In the genomic region with DNA sequence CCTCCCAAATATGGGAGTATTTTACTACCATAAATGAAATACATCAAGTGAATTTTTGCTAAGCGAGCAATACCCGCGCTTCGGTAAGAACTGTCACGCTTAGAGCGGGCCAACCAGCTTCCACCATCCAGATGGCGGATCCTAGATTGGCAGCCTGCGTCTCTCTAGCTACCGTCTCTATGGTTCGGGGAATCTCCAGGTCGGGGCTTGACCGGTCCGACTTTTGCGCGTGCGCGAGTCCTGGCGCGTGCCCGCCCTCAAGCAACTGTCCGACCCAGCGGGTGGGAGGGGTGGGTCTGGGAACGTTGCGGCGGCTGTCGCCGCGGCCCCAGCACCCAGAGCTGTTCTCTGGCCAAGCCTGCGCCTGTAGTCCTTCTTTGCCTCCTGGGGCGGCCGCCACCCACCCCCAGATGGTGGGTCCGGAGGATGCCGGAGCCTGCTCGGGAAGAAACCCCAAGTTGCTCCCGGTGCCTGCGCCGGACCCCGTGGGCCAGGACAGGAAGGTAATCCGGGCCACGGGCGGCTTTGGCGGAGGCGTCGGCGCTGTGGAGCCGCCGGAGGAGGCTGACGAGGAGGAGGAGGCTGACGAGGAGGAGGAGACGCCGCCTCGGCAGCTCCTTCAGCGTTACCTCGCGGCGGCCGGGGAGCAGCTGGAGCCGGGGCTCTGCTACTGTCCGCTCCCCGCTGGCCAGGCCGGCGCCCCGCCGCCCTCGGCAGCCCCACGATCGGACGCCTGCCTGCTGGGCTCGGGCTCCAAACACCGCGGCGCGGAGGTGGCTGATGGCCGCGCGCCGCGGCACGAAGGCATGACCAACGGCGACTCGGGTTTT, we compare ENCODE assay signal across 2 cellular contexts.
TF ChIP-seq lines count a peak whose summit lies in the region.

A gene (plus strand): TSS at position 338 of the 830 bp plus-strand sequence. CDS start 73 bp downstream, at position 411.

TF ChIP-seq in HEK293, 187 proteins besides CTCF, POLR2A, EP300 and RAD21 (continued from another document and continues in another):
- TF ChIP-seq ZNF302 (tag by site-specific recombination; IDR thresholded peaks at IDR 0.05; ENCODE audit: low read depth), result no peak
- no peak for TF ChIP-seq REPIN1 (tag by site-specific recombination; IDR thresholded peaks at IDR 0.05; ENCODE audit: low read depth)
- TF ChIP-seq SCRT2 (tag by site-specific recombination; IDR thresholded peaks at IDR 0.05), result no peak
- TF ChIP-seq ZXDB (tag by site-specific recombination; IDR thresholded peaks at IDR 0.05), result peak; percentile 70
- peak; percentile 61; the same call in 1 of the 2 replicates for TF ChIP-seq ZFP69B (tag by site-specific recombination; IDR thresholded peaks at IDR 0.05)
- no peak for TF ChIP-seq ZNF707 (tag by site-specific recombination; IDR thresholded peaks at IDR 0.05)
- TF ChIP-seq IKZF3 (tag by site-specific recombination; IDR thresholded peaks at IDR 0.05), result no peak
- TF ChIP-seq ZNF221 (tag by site-specific recombination; IDR thresholded peaks at IDR 0.05; ENCODE audit: borderline replicate concordance), result no peak
- TF ChIP-seq ZNF248 (tag by site-specific recombination; IDR thresholded peaks at IDR 0.05), result no peak
- TF ChIP-seq ZNF423 (tag by site-specific recombination; IDR thresholded peaks at IDR 0.05), result peak; percentile 93
- no peak for TF ChIP-seq ZNF747 (tag by site-specific recombination; IDR thresholded peaks at IDR 0.05)
- TF ChIP-seq, protein P1, sequence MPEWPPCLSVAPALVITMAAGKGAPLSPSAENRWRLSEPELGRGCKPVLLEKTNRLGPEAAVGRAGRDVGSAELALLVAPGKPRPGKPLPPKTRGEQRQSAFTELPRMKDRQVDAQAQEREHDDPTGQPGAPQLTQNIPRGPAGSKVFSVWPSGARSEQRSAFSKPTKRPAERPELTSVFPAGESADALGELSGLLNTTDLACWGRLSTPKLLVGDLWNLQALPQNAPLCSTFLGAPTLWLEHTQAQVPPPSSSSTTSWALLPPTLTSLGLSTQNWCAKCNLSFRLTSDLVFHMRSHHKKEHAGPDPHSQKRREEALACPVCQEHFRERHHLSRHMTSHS (tag by site-specific recombination; IDR thresholded peaks at IDR 0.05), result no peak
- 0 out of 2 replicates have a peak, but pooled peaks have one; percentile 3 for TF ChIP-seq ZNF596 (tag by site-specific recombination; IDR thresholded peaks at IDR 0.05)
- TF ChIP-seq ZNF555 (tag by site-specific recombination; conservative IDR thresholded peaks at IDR 0.05), result no peak
- TF ChIP-seq ZBTB21 (tag by site-specific recombination; IDR thresholded peaks at IDR 0.05), result no peak
- TF ChIP-seq ZNF837 (tag by site-specific recombination; IDR thresholded peaks at IDR 0.05), result no peak
- no peak for TF ChIP-seq ZNF768 (tag by site-specific recombination; IDR thresholded peaks at IDR 0.05)
- no peak for TF ChIP-seq ZNF266 (tag by site-specific recombination; IDR thresholded peaks at IDR 0.05; ENCODE audit: low read depth)
- no peak for TF ChIP-seq ZNF514 (tag by site-specific recombination; IDR thresholded peaks at IDR 0.05)
- TF ChIP-seq OVOL3 (tag by site-specific recombination; IDR thresholded peaks at IDR 0.05), result 0 out of 2 replicates have a peak, but pooled peaks have one; percentile 22
- TF ChIP-seq, protein P2, sequence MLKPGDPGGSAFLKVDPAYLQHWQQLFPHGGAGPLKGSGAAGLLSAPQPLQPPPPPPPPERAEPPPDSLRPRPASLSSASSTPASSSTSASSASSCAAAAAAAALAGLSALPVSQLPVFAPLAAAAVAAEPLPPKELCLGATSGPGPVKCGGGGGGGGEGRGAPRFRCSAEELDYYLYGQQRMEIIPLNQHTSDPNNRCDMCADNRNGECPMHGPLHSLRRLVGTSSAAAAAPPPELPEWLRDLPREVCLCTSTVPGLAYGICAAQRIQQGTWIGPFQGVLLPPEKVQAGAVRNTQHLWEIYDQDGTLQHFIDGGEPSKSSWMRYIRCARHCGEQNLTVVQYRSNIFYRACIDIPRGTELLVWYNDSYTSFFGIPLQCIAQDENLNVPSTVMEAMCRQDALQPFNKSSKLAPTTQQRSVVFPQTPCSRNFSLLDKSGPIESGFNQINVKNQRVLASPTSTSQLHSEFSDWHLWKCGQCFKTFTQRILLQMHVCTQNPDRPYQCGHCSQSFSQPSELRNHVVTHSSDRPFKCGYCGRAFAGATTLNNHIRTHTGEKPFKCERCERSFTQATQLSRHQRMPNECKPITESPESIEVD (tag by site-specific recombination; IDR thresholded peaks at IDR 0.05), result peak; percentile 40
- peak; percentile 35; the same call in 1 of the 2 replicates for TF ChIP-seq YY1 (tag by site-specific recombination; IDR thresholded peaks at IDR 0.05)
- TF ChIP-seq ZNF19 (tag by site-specific recombination; IDR thresholded peaks at IDR 0.05; ENCODE audit: low read depth), result no peak
- no peak for TF ChIP-seq ZNF416 (tag by site-specific recombination; IDR thresholded peaks at IDR 0.05)
- TF ChIP-seq ZNF571 (tag by site-specific recombination; IDR thresholded peaks at IDR 0.05), result no peak
- TF ChIP-seq, protein P3, sequence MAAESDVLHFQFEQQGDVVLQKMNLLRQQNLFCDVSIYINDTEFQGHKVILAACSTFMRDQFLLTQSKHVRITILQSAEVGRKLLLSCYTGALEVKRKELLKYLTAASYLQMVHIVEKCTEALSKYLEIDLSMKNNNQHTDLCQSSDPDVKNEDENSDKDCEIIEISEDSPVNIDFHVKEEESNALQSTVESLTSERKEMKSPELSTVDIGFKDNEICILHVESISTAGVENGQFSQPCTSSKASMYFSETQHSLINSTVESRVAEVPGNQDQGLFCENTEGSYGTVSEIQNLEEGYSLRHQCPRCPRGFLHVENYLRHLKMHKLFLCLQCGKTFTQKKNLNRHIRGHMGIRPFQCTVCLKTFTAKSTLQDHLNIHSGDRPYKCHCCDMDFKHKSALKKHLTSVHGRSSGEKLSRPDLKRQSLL (tag by site-specific recombination; IDR thresholded peaks at IDR 0.05), result peak; percentile 70
- peak; percentile 64; the same call in 1 of the 2 replicates for TF ChIP-seq ZNF223 (tag by site-specific recombination; IDR thresholded peaks at IDR 0.05)
- TF ChIP-seq, protein P4, sequence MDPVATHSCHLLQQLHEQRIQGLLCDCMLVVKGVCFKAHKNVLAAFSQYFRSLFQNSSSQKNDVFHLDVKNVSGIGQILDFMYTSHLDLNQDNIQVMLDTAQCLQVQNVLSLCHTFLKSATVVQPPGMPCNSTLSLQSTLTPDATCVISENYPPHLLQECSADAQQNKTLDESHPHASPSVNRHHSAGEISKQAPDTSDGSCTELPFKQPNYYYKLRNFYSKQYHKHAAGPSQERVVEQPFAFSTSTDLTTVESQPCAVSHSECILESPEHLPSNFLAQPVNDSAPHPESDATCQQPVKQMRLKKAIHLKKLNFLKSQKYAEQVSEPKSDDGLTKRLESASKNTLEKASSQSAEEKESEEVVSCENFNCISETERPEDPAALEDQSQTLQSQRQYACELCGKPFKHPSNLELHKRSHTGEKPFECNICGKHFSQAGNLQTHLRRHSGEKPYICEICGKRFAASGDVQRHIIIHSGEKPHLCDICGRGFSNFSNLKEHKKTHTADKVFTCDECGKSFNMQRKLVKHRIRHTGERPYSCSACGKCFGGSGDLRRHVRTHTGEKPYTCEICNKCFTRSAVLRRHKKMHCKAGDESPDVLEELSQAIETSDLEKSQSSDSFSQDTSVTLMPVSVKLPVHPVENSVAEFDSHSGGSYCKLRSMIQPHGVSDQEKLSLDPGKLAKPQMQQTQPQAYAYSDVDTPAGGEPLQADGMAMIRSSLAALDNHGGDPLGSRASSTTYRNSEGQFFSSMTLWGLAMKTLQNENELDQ (tag by site-specific recombination; IDR thresholded peaks at IDR 0.05; ENCODE audit: low read depth), result no peak
- TF ChIP-seq ZNF521 (tag by site-specific recombination; IDR thresholded peaks at IDR 0.05), result no peak
- TF ChIP-seq ZNF548 (tag by site-specific recombination; IDR thresholded peaks at IDR 0.05), result no peak

TF ChIP-seq in GM12878, 131 proteins besides CTCF, POLR2A, EP300 and RAD21 (continued from another document and continues in another):
- TF ChIP-seq, protein P5, sequence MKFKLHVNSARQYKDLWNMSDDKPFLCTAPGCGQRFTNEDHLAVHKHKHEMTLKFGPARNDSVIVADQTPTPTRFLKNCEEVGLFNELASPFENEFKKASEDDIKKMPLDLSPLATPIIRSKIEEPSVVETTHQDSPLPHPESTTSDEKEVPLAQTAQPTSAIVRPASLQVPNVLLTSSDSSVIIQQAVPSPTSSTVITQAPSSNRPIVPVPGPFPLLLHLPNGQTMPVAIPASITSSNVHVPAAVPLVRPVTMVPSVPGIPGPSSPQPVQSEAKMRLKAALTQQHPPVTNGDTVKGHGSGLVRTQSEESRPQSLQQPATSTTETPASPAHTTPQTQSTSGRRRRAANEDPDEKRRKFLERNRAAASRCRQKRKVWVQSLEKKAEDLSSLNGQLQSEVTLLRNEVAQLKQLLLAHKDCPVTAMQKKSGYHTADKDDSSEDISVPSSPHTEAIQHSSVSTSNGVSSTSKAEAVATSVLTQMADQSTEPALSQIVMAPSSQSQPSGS (IDR thresholded peaks at IDR 0.05; ENCODE audit: low read length), result no peak
- no peak for TF ChIP-seq EED (IDR thresholded peaks at IDR 0.05; ENCODE audit: low read depth)
- no peak for TF ChIP-seq ZNF622 (IDR thresholded peaks at IDR 0.05)
- TF ChIP-seq CHD4 (IDR thresholded peaks at IDR 0.05), result no peak
- TF ChIP-seq MTA3 (IDR thresholded peaks at IDR 0.05; ENCODE audit: borderline replicate concordance, low read length), result no peak
- TF ChIP-seq STAT1 (conservative IDR thresholded peaks at IDR 0.05), result no peak
- 0 out of 2 replicates have a peak, but pooled peaks have one; percentile 27 for TF ChIP-seq ZNF217 (IDR thresholded peaks at IDR 0.05)
- TF ChIP-seq FOXK2 (IDR thresholded peaks at IDR 0.05), result no peak
- no peak for TF ChIP-seq NFIC (IDR thresholded peaks at IDR 0.05; ENCODE audit: low read depth, low read length)
- TF ChIP-seq SIX5 (IDR thresholded peaks at IDR 0.05; ENCODE audit: low read depth, low read length, severe bottlenecking), result no peak
- TF ChIP-seq, protein P6, sequence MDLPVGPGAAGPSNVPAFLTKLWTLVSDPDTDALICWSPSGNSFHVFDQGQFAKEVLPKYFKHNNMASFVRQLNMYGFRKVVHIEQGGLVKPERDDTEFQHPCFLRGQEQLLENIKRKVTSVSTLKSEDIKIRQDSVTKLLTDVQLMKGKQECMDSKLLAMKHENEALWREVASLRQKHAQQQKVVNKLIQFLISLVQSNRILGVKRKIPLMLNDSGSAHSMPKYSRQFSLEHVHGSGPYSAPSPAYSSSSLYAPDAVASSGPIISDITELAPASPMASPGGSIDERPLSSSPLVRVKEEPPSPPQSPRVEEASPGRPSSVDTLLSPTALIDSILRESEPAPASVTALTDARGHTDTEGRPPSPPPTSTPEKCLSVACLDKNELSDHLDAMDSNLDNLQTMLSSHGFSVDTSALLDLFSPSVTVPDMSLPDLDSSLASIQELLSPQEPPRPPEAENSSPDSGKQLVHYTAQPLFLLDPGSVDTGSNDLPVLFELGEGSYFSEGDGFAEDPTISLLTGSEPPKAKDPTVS (IDR thresholded peaks at IDR 0.05; ENCODE audit: low read depth, low read length), result no peak
- TF ChIP-seq, protein P7, sequence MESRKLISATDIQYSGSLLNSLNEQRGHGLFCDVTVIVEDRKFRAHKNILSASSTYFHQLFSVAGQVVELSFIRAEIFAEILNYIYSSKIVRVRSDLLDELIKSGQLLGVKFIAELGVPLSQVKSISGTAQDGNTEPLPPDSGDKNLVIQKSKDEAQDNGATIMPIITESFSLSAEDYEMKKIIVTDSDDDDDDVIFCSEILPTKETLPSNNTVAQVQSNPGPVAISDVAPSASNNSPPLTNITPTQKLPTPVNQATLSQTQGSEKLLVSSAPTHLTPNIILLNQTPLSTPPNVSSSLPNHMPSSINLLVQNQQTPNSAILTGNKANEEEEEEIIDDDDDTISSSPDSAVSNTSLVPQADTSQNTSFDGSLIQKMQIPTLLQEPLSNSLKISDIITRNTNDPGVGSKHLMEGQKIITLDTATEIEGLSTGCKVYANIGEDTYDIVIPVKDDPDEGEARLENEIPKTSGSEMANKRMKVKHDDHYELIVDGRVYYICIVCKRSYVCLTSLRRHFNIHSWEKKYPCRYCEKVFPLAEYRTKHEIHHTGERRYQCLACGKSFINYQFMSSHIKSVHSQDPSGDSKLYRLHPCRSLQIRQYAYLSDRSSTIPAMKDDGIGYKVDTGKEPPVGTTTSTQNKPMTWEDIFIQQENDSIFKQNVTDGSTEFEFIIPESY (IDR thresholded peaks at IDR 0.05), result no peak
- no peak for TF ChIP-seq HDGF (IDR thresholded peaks at IDR 0.05)
- peak in 1 of 2 experiments; percentile 48; a peak in 1 of 3 replicates for TF ChIP-seq EGR1 (IDR thresholded peaks at IDR 0.05; ENCODE audit: borderline replicate concordance in 1 of 2, low read depth in 2 of 2, low read length in 2 of 2)
- TF ChIP-seq, protein P8, sequence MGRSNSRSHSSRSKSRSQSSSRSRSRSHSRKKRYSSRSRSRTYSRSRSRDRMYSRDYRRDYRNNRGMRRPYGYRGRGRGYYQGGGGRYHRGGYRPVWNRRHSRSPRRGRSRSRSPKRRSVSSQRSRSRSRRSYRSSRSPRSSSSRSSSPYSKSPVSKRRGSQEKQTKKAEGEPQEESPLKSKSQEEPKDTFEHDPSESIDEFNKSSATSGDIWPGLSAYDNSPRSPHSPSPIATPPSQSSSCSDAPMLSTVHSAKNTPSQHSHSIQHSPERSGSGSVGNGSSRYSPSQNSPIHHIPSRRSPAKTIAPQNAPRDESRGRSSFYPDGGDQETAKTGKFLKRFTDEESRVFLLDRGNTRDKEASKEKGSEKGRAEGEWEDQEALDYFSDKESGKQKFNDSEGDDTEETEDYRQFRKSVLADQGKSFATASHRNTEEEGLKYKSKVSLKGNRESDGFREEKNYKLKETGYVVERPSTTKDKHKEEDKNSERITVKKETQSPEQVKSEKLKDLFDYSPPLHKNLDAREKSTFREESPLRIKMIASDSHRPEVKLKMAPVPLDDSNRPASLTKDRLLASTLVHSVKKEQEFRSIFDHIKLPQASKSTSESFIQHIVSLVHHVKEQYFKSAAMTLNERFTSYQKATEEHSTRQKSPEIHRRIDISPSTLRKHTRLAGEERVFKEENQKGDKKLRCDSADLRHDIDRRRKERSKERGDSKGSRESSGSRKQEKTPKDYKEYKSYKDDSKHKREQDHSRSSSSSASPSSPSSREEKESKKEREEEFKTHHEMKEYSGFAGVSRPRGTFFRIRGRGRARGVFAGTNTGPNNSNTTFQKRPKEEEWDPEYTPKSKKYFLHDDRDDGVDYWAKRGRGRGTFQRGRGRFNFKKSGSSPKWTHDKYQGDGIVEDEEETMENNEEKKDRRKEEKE (IDR thresholded peaks at IDR 0.05), result no peak
- TF ChIP-seq TCF7 (IDR thresholded peaks at IDR 0.05; ENCODE audit: borderline replicate concordance), result no peak
- TF ChIP-seq, protein P9, sequence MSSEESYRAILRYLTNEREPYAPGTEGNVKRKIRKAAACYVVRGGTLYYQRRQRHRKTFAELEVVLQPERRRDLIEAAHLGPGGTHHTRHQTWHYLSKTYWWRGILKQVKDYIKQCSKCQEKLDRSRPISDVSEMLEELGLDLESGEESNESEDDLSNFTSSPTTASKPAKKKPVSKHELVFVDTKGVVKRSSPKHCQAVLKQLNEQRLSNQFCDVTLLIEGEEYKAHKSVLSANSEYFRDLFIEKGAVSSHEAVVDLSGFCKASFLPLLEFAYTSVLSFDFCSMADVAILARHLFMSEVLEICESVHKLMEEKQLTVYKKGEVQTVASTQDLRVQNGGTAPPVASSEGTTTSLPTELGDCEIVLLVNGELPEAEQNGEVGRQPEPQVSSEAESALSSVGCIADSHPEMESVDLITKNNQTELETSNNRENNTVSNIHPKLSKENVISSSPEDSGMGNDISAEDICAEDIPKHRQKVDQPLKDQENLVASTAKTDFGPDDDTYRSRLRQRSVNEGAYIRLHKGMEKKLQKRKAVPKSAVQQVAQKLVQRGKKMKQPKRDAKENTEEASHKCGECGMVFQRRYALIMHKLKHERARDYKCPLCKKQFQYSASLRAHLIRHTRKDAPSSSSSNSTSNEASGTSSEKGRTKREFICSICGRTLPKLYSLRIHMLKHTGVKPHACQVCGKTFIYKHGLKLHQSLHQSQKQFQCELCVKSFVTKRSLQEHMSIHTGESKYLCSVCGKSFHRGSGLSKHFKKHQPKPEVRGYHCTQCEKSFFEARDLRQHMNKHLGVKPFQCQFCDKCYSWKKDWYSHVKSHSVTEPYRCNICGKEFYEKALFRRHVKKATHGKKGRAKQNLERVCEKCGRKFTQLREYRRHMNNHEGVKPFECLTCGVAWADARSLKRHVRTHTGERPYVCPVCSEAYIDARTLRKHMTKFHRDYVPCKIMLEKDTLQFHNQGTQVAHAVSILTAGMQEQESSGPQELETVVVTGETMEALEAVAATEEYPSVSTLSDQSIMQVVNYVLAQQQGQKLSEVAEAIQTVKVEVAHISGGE (CRISPR knock-in tag; IDR thresholded peaks at IDR 0.05), result no peak
